8 cellular contexts compared by ENCODE assay signal in the genomic region with DNA sequence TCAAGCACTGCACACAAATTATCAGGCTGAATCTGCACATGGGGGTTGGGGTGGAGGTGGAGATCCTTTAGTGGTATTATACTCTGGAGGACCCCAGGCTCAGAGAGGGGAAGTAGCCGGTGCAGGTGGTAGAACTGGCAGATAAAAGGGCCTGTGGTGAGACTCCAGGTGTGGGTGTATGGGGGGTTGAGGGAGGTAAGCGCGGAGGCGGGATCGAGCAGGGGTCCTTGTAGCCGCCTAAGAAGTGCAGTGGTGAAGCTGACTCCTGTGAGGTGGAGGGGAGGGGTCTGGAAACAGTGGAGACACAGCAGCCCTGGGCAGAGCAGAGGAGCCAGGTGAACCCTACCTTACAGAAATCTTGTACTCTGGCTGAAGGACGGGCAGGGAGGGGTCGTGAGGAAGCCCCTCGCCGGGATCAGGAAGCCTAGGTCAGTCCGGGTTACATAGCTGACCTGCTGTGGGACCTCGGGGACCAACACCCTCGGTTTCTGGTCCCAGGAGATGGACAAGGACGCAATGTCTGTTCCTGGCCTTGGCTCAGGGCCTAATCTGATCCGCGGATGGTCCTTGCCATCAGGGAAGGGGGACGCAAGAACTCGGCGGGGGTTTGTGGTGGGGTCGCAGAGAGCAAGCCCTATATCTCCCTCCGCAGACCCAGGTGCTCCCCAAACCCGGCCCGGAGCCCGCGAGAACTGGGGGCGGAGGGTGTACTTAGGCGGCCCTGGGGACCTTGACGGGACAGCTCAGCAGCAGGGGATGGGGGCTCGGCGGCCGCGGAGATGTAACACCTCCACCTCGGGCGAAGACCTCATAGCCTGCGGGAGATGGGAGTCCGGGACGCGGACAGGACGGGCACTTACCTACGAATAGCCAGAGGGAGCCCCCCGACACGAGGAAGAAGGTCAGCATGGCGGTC. TPM values are rescaled to one million over a fixed set of nuclear protein-coding genes. Genes with fewer than 3 reads are reported as not detected.
DNase-seq lines count a peak whose midpoint lies in the region; ATAC-seq, FAIRE-seq and TF ChIP-seq lines count a peak whose summit lies in the region.

No MANE protein-coding gene starts in this region.

- no peaks in the 10 kb centered on the region for H3K36me3 ChIP-seq in CD4-positive, alpha-beta memory T cell (ENCODE audit: insufficient read depth, low read length)
- H3K36me3 ChIP-seq in SJSA1 = no peaks in the 10 kb centered on the region
- no peaks in the 10 kb centered on the region for H3K36me3 ChIP-seq in neuron (ENCODE audit: insufficient read depth, low read length)

- no peak for ATAC-seq in HG02623 (IDR thresholded peaks at IDR 0.05; ENCODE audit: unreplicated experiment)
- no peak for ATAC-seq in HG02610 (IDR thresholded peaks at IDR 0.05; ENCODE audit: unreplicated experiment)

- peaks cover 0 to 4% of the 10 kb centered on the region in 2 donors for H3K27me3 Mint-ChIP-seq in CD4-positive, alpha-beta memory T cell
- peaks cover 19% of the 10 kb centered on the region for H3K27me3 Mint-ChIP-seq in endothelial cell (ENCODE audit: unreplicated experiment)

- H3K4me1 ChIP-seq in CD4-positive, alpha-beta memory T cell (ENCODE audit: insufficient read depth, low read length) = peaks cover 24% of the 10 kb centered on the region
- H3K4me1 ChIP-seq in SJSA1 (replicated peaks) (peaks cover 9% of the 10 kb centered on the region; the same call in 1 of the 2 replicates), neuron (ENCODE audit: insufficient read depth, low read length) (peaks cover 10% of the 10 kb centered on the region)

- H3K4me3 Mint-ChIP-seq in CD4-positive, alpha-beta memory T cell = peak overlapping the region; percentile 70 to 92 (median 84)
- H3K4me3 Mint-ChIP-seq in endothelial cell (ENCODE audit: unreplicated experiment) = peak overlapping the region; percentile 82

- peaks cover 18 to 45% (median 31%) of the 10 kb centered on the region in 4 donors for H3K4me1 Mint-ChIP-seq in CD4-positive, alpha-beta memory T cell
- peaks cover 12% of the 10 kb centered on the region for H3K4me1 Mint-ChIP-seq in endothelial cell (ENCODE audit: unreplicated experiment)

- TF ChIP-seq CTCF in endothelial cell (IDR thresholded peaks at IDR 0.05; ENCODE audit: unreplicated experiment) = no peak

- H3K9me3 Mint-ChIP-seq in CD4-positive, alpha-beta memory T cell = peaks cover 0 to 2% (median 0%) of the 10 kb centered on the region in 8 donors
- no peaks in the 10 kb centered on the region for H3K9me3 Mint-ChIP-seq in endothelial cell (ENCODE audit: unreplicated experiment)

- H3K27me3 ChIP-seq in CD4-positive, alpha-beta memory T cell (ENCODE audit: insufficient read depth, low read length) = no peaks in the 10 kb centered on the region
- H3K27me3 ChIP-seq in SJSA1 (replicated peaks) (peaks cover 54% of the 10 kb centered on the region), neuron (ENCODE audit: insufficient read depth, low read length) (peaks cover 41% of the 10 kb centered on the region)

- peak overlapping the region; percentile 91 for H2AFZ ChIP-seq in neuron (ENCODE audit: low read depth, low read length)

- CTCF ChIA-PET in CD4-positive, alpha-beta memory T cell (lab: Charles Lee; ENCODE audit: partially characterized antibody) = interaction anchor here (1.2 to 9.8 kb wide), 6 partner anchors 10 to 420 kb away, joined by 3 to 394 read pairs (median 38); partner anchors contain the start of gene IL3

- intact Hi-C loops in CD4-positive, alpha-beta memory T cell (cut with micrococcal nuclease) = loop anchor here (2.0 kb wide), 1 partner anchor 52 kb away; no protein-coding TSS in a partner anchor

- no peak for FAIRE-seq in GM19239 (lab: Jason Lieb, UNC)

- peak overlapping the region in 1 of 2 donors; percentile 62 for H3K4me3 ChIP-seq in CD4-positive, alpha-beta memory T cell (ENCODE audit: low read length in 2 of 2)
- H3K4me3 ChIP-seq in SJSA1 (peak overlapping the region; percentile 16), neuron (ENCODE audit: low read length) (peak overlapping the region; percentile 51)

- DNase-seq in CD4-positive, alpha-beta memory T cell = no peak
- DNase-seq in SJSA1 (ENCODE audit: low read depth in 1 of 2, low spot score in 2 of 2) (peak in 1 of 2 experiments; percentile 44), endothelial cell (ENCODE audit: low spot score) (no peak), SW480 (ENCODE audit: low spot score) (no peak), GM19239 (ENCODE audit: insufficient read length, low spot score) (no peak)

- H3K36me3 Mint-ChIP-seq in CD4-positive, alpha-beta memory T cell = peaks cover 0 to 1% of the 10 kb centered on the region in 2 donors
- no peaks in the 10 kb centered on the region for H3K36me3 Mint-ChIP-seq in endothelial cell (ENCODE audit: low read depth, unreplicated experiment)

- POLR2A ChIA-PET in CD4-positive, alpha-beta memory T cell (lab: Charles Lee; ENCODE audit: partially characterized antibody) = interaction anchor here (0.6 to 3.6 kb wide), 3 partner anchors 11 to 979 kb away, joined by 3 to 16 read pairs (median 4); no protein-coding TSS in a partner anchor

- no peaks in the 10 kb centered on the region for H3K9me3 ChIP-seq in CD4-positive, alpha-beta memory T cell (ENCODE audit: control insufficient read depth in 1 of 2, low read length in 2 of 2)
- H3K9me3 ChIP-seq in SJSA1 (replicated peaks) = no peaks in the 10 kb centered on the region
- no peaks in the 10 kb centered on the region for H3K9me3 ChIP-seq in neuron (ENCODE audit: low read length)

- peak overlapping the region; percentile 10 to 92 (median 81) for H3K27ac Mint-ChIP-seq in CD4-positive, alpha-beta memory T cell
- H3K27ac Mint-ChIP-seq in endothelial cell (ENCODE audit: unreplicated experiment) = no peak overlapping the region

- no peak overlapping the region for H3K27ac ChIP-seq in CD4-positive, alpha-beta memory T cell (ENCODE audit: low read depth, low read length)
- no peak overlapping the region for H3K27ac ChIP-seq in SJSA1

RNA-seq across cellular contexts. Expression of gene ACSL6, which starts 0.6 kb away (rescaled TPM):
- 10 to 100 TPM; 50.4 to 51.7 TPM for total RNA-seq in CD4-positive, alpha-beta memory T cell
- 10 to 100 TPM; 11.1 to 18.4 TPM for polyA plus RNA-seq in CD4-positive, alpha-beta memory T cell
- total RNA-seq in SJSA1 (2014; rRNA removed; shearing (Covaris generic)) = 0.03 TPM in 1 of 2 replicates, not detected in the other
- total RNA-seq in endothelial cell (ENCODE audit: unreplicated experiment) = 0.80 TPM

RNA-seq across cellular contexts. Expression of gene IL3, which starts 49.6 kb away (rescaled TPM):
- not detected for total RNA-seq in CD4-positive, alpha-beta memory T cell
- polyA plus RNA-seq in CD4-positive, alpha-beta memory T cell = not detected
- total RNA-seq in SJSA1 (2014; rRNA removed; shearing (Covaris generic)) = not detected in 2 replicates
- total RNA-seq in endothelial cell (ENCODE audit: unreplicated experiment) = not detected

Comparison
In these comparisons a context has a peak if more than half of its experiments do, and no peak if none do; other contexts are left out.
1. RNA of gene ACSL6, which starts 0.6 kb away (total RNA-seq): 50.4 to 51.7 TPM in CD4-positive, alpha-beta memory T cell; 0.80 TPM in endothelial cell (single experiment) and 0.03 TPM in SJSA1; every median in the first group is over 10 times any median in the second.